Comparison of ENCODE assay signal across 8 cellular contexts in genomic region chrX:13734278-13735172, GRCh38. TPM values are rescaled to one million over a fixed set of nuclear protein-coding genes. Genes with fewer than 3 reads are reported as not detected.
DNase-seq lines count a peak whose midpoint lies in the region; ATAC-seq, FAIRE-seq and TF ChIP-seq lines count a peak whose summit lies in the region.

OFD1 (plus strand) TSS chrX:13734748; CDS start chrX:13735072, 324 bp downstream.
TRAPPC2 (minus strand) TSS chrX:13734620; CDS start chrX:13719963, 14,657 bp downstream.

- peaks cover 7% of the 10 kb centered on the region for H3K79me1 ChIP-seq in trophoblast cell (ENCODE audit: low read length)

- H3K4me1 Mint-ChIP-seq in T-cell = peaks cover 47 to 67% (median 66%) of the 10 kb centered on the region in 3 donors

- intact Hi-C loops in cardiac septum (cut with DNase I) = loop anchor here (5.0 kb wide), 1 partner anchor 67 kb away; no protein-coding TSS in a partner anchor
- intact Hi-C loops in transverse colon (cut with DNase I; ENCODE audit: low total_unique reads) = loop anchor here (10.0 kb wide), 1 partner anchor 70 kb away; no protein-coding TSS in a partner anchor

- H3K79me2 ChIP-seq in trophoblast cell (ENCODE audit: control insufficient read depth, insufficient read depth, low read length, poor library complexity) = peaks cover 8% of the 10 kb centered on the region

- no peak for TF ChIP-seq EP300 in transverse colon (IDR thresholded peaks at IDR 0.05; ENCODE audit: low read depth)

- ATAC-seq in HG02840 (IDR thresholded peaks at IDR 0.05; ENCODE audit: low FRiP score, unreplicated experiment) = peak; percentile 94
- peak; percentile 91 to 93 (median 93) for ATAC-seq in T-cell (replicated peaks in 1 of 4)

- peak within 1 kb of the TSS; percentile 94 for H4K8ac ChIP-seq in trophoblast cell (ENCODE audit: low read depth, low read length)

- H3K27ac Mint-ChIP-seq in T-cell = peak within 1 kb of the TSS; percentile 91 to 98

- H3K4me2 ChIP-seq in trophoblast cell (ENCODE audit: low read length) = peak within 1 kb of the TSS; percentile 65

- H3K9ac ChIP-seq in trophoblast cell (ENCODE audit: low read length) = peak within 1 kb of the TSS; percentile 89

- no peak within 1 kb of the TSS for H3K23ac ChIP-seq in trophoblast cell (ENCODE audit: low read length)

- H3K9me3 ChIP-seq in trophoblast cell (ENCODE audit: insufficient read depth, low read depth, low read length) = no peaks in the 10 kb centered on the region
- no peaks in the 10 kb centered on the region for H3K9me3 ChIP-seq in transverse colon

- CTCF ChIA-PET in T-cell (lab: Charles Lee) = interaction anchor here (0.5 to 2.0 kb wide), 11 partner anchors 9 to 46 kb away, joined by 3 to 10 read pairs (median 3); partner anchors contain the start of gene RAB9A (in 1 of the 2)

- DNase-seq in GM12891 (ENCODE audit: insufficient read length, low spot score) (peak; percentile 60), NCI-H1436 treated with DMSO at 0.1 percent for 48 hours (lab: John Stamatoyannopoulos, UW) (peak; percentile 65), T-cell (peak; percentile 78 to 92 (median 86)), cardiac septum (ENCODE audit: low spot score) (peak; percentile 96), trophoblast cell (peak; percentile 92 to 96), transverse colon (peak; percentile 97)

- POLR2A ChIA-PET in T-cell (lab: Charles Lee) = interaction anchor here (0.7 to 3.0 kb wide), 9 partner anchors 8 to 81 kb away, joined by 3 to 14 read pairs (median 5); no protein-coding TSS in a partner anchor

- H3K4me3 ChIP-seq in trophoblast cell (ENCODE audit: low read depth, low read length) = peak within 1 kb of the TSS; percentile 83
- H3K4me3 ChIP-seq in transverse colon = peak within 1 kb of the TSS; percentile 67 to 90 (median 82)

- peak within 1 kb of the TSS; percentile 87 for H2BK5ac ChIP-seq in trophoblast cell (ENCODE audit: low read depth, low read length, poor library complexity)

- peak within 1 kb of the TSS; percentile 83 to 94 (median 89) for H3K4me3 Mint-ChIP-seq in T-cell

- in situ Hi-C loops in transverse colon (cut with MboI; ENCODE audit: low pct_ligation_motif_present in 1 of 4, low pct_unique_long_range_greater_than_20kb in 1 of 4, low sequenced_read_pairs in 3 of 4) = loop anchor here in 2 of 4 donors (10.0 to 25.0 kb wide), 2 partner anchors 80 to 303 kb away; partner anchors contain the start of genes GEMIN8 (in 1 of the 2) and TCEANC (in 1 of the 2)

- H3K27me3 Mint-ChIP-seq in T-cell = peaks cover 0 to 7% of the 10 kb centered on the region in 2 donors

- no peak within 1 kb of the TSS for H2BK12ac ChIP-seq in trophoblast cell (ENCODE audit: low read length)

- peak; percentile 99 for FAIRE-seq in GM12891 (lab: Jason Lieb, UNC)

- H4K12ac ChIP-seq in trophoblast cell (ENCODE audit: low read depth, low read length) = peak within 1 kb of the TSS; percentile 87

- peak in 1 of 5 experiments; percentile 16 for TF ChIP-seq CTCF in transverse colon (IDR thresholded peaks at IDR 0.05)

- H3K36me3 ChIP-seq in trophoblast cell (ENCODE audit: control insufficient read depth in 1 of 2, insufficient read depth in 2 of 2, low read length in 2 of 2) (peaks cover 0 to 3% of the 10 kb centered on the region in 2 experiments), transverse colon (no peaks in the 10 kb centered on the region)

- TF ChIP-seq POLR2A in GM12891 (IDR thresholded peaks at IDR 0.05; ENCODE audit: low read depth, low read length) (peak; percentile 80), transverse colon (IDR thresholded peaks at IDR 0.05) (peak; percentile 98)

- peaks cover 24% of the 10 kb centered on the region for H3K36me3 Mint-ChIP-seq in T-cell

- no peaks in the 10 kb centered on the region for H3K27me3 ChIP-seq in trophoblast cell (ENCODE audit: insufficient read depth, low read length)
- no peaks in the 10 kb centered on the region for H3K27me3 ChIP-seq in transverse colon

- peak within 1 kb of the TSS; percentile 38 for H3K27ac ChIP-seq in adipose tissue (ENCODE audit: low read depth, low read length)
- H3K27ac ChIP-seq in trophoblast cell (ENCODE audit: low read depth, low read length) = peak within 1 kb of the TSS; percentile 98
- H3K27ac ChIP-seq in transverse colon = peak within 1 kb of the TSS; percentile 91 to 97 (median 95)

- H3K18ac ChIP-seq in trophoblast cell (ENCODE audit: low read length) = peak within 1 kb of the TSS; percentile 94

- peak within 1 kb of the TSS; percentile 71 for H3K4ac ChIP-seq in trophoblast cell (ENCODE audit: low read depth, low read length)

- H3K14ac ChIP-seq in trophoblast cell (ENCODE audit: low read length) = peak within 1 kb of the TSS; percentile 90

- 0 to 2% (median 0%) methylated on average over 48 to 75 of the region's 75 CpGs for WGBS in adipose tissue, 3 donors
- no CpG with 5 or more reads among the region's 75 CpGs for WGBS in trophoblast cell (ENCODE audit: extremely low coverage, insufficient coverage, insufficient read length)
- WGBS in transverse colon (ENCODE audit: low coverage in 1 of 2), 2 donors = 5% methylated on average over 67 of the region's 75 CpGs; no CpG with 5 or more reads in 1 of the 2 donors

- peak within 1 kb of the TSS; percentile 90 for H4K91ac ChIP-seq in trophoblast cell (ENCODE audit: low read depth, low read length)

- no peak within 1 kb of the TSS for H2AK5ac ChIP-seq in trophoblast cell (ENCODE audit: low read length)

- H3K4me1 ChIP-seq in trophoblast cell (ENCODE audit: control insufficient read depth in 1 of 2, insufficient read depth in 2 of 2, low read length in 2 of 2) = peaks cover 0 to 3% of the 10 kb centered on the region in 2 experiments
- peaks cover 0 to 33% (median 0%) of the 10 kb centered on the region in 4 donors for H3K4me1 ChIP-seq in transverse colon

- peak within 1 kb of the TSS; percentile 35 for H2AFZ ChIP-seq in trophoblast cell (ENCODE audit: insufficient read depth, low read length, poor library complexity)

- no peaks in the 10 kb centered on the region for H3K9me3 Mint-ChIP-seq in T-cell

- peak within 1 kb of the TSS; percentile 86 for H2BK120ac ChIP-seq in trophoblast cell (ENCODE audit: insufficient read depth, low read length, poor library complexity)

TF ChIP-seq in GM12891, 5 proteins besides CTCF, POLR2A, EP300 and RAD21:
- TF ChIP-seq SPI1 (IDR thresholded peaks at IDR 0.05; ENCODE audit: low read depth, low read length) (no peak), TAF1 (IDR thresholded peaks at IDR 0.05; ENCODE audit: low read depth, low read length) (0 out of 2 replicates have a peak, but pooled peaks have one; percentile 31), POU2F2 (IDR thresholded peaks at IDR 0.05; ENCODE audit: low read depth, low read length) (peak; percentile 2; the same call in 1 of the 2 replicates), POLR2AphosphoS5 (IDR thresholded peaks at IDR 0.05; ENCODE audit: low read depth, low read length) (peak; percentile 57; the same call in 1 of the 2 replicates), PAX5 (IDR thresholded peaks at IDR 0.05; ENCODE audit: insufficient read depth, low read length, severe bottlenecking) (peak; percentile 69)

RNA-seq across cellular contexts. Expression of gene OFD1, which starts in this region (rescaled TPM):
- 15.8 TPM for polyA plus RNA-seq in GM12891 (2012; ENCODE audit: low read depth, missing spikeins)
- 10 to 100 TPM; 78.8 to 96.8 (median 89.3) TPM for total RNA-seq in T-cell
- 10 to 100 TPM in 1 of 3 donors, 1 to 10 TPM in 2; 8.6 to 24.1 (median 9.3) TPM for polyA plus RNA-seq in adipose tissue
- total RNA-seq in cardiac septum = 12.8 TPM
- 35.8 and 38.2 TPM in 2 replicates for polyA plus RNA-seq in trophoblast cell (2013)
- 100 to 1,000 TPM in 1 of 4 donors, 10 to 100 TPM in 3; 27.2 to 184 (median 62.8) TPM for total RNA-seq in transverse colon

RNA-seq across cellular contexts. Expression of gene TRAPPC2, which starts in this region (rescaled TPM):
- polyA plus RNA-seq in GM12891 (2012; ENCODE audit: low read depth, missing spikeins) = 7.8 TPM
- total RNA-seq in T-cell (10 to 100 TPM; 24.8 to 32.9 (median 29.7) TPM), cardiac septum (9.9 TPM), transverse colon (10 to 100 TPM; 14.2 to 25.9 (median 15.1) TPM)
- 1 to 10 TPM; 3.3 to 3.9 (median 3.5) TPM for polyA plus RNA-seq in adipose tissue
- polyA plus RNA-seq in trophoblast cell (2013) = 8.8 and 9.2 TPM in 2 replicates

Comparison
In these comparisons a context has a peak if more than half of its experiments do, and no peak if none do; other contexts are left out.
1. Peak in every context shown above with its lines: DNase-seq, ATAC-seq, H3K4me3 ChIP-seq and H3K27ac ChIP-seq.
2. H3K27ac ChIP-seq: peak in every context shown above with its lines; median percentile 98 in trophoblast cell; 95 in transverse colon; 38 in adipose tissue.